12 cellular contexts compared by ENCODE assay signal in genomic region chr6:16184554-16184953, GRCh38.
"Had no signal": no experiment of that assay in that cellular context is flagged by ENCODE, and none has a peak within 500 bp of the region (broad histone marks: within the 10 kb centered on the region; RNA-seq: fewer than 3 reads in every experiment).

No MANE protein-coding gene starts in this region.

- H3K27ac ChIP-seq: dorsolateral prefrontal cortex, neutrophil, psoas muscle, stomach had no signal

- H3K4me3 Mint-ChIP-seq: naive thymus-derived CD4-positive, alpha-beta T cell had no signal

- H3K27ac Mint-ChIP-seq: naive thymus-derived CD4-positive, alpha-beta T cell had no signal

- H3K9me3 ChIP-seq: neutrophil, psoas muscle, stomach, thoracic aorta, transverse colon had no signal

- H3K4me3 ChIP-seq: dorsolateral prefrontal cortex, psoas muscle, stomach, thoracic aorta, transverse colon had no signal

- H3K27me3 ChIP-seq: stomach, transverse colon had no signal

- ATAC-seq: naive thymus-derived CD4-positive, alpha-beta T cell had no signal

- H3K36me3 ChIP-seq: neutrophil, stomach, thoracic aorta, transverse colon had no signal

- DNase-seq: cortex of kidney; effector CD8-positive, alpha-beta T cell; foreskin melanocyte; naive thymus-derived CD4-positive, alpha-beta T cell; stimulated activated CD4-positive, alpha-beta T cell treated with anti-CD3 and anti-CD28 coated beads, Interleukin-4, amount 100 ng/mL, for 4 hours; stimulated activated naive CD4-positive, alpha-beta T cell had no signal
